16 cellular contexts compared by ENCODE assay signal in the genomic region with DNA sequence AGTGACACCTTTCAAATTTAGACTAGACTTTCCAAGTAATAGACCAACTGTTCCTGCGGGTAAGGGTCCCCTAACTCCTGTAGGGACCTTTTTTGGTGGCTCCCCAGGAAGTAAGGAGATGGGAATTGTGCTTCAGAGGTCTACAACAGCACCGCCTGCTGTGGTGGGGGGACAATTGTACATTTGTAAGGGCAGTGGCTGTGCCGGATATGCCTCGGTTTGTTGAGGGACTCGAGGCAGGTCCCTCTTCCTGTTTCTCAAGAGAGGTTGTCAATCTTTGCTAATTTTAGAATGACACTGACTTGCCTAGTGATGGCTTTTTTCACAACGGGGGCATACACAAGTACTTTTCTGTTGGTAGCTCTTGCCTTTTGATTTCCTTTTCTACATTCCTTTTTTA. TPM values are rescaled to one million over a fixed set of nuclear protein-coding genes. Genes with fewer than 3 reads are reported as not detected.
DNase-seq lines count a peak whose midpoint lies in the region; ATAC-seq and TF ChIP-seq lines count a peak whose summit lies in the region.
"Had no signal": no experiment of that assay in that cellular context is flagged by ENCODE, and none has a peak within 500 bp of the region (broad histone marks: within the 10 kb centered on the region; RNA-seq: fewer than 3 reads in every experiment).

No MANE protein-coding gene starts in this region.

- no peaks in the 10 kb centered on the region for H3K36me3 Mint-ChIP-seq in activated T-cell treated with anti-CD3 and anti-CD28 coated beads, Interleukin-2, amount 50 U/mL, for 24 hours (ENCODE audit: low read depth)
- no peaks in the 10 kb centered on the region for H3K36me3 Mint-ChIP-seq in activated B cell treated with CpG ODN at 0.5 μM for 24 hours (ENCODE audit: low read depth)

- H3K27me3 Mint-ChIP-seq in activated T-cell treated with anti-CD3 and anti-CD28 coated beads, Interleukin-2, amount 50 U/mL, for 24 hours = peaks cover 16% of the 10 kb centered on the region
- H3K27me3 Mint-ChIP-seq in activated B cell treated with CpG ODN at 0.5 μM for 24 hours = peaks cover 4% of the 10 kb centered on the region

- ATAC-seq in activated B cell treated with CpG ODN at 0.5 μM for 24 hours (ENCODE audit: low read depth) (peak; percentile 58), HG03095 (IDR thresholded peaks at IDR 0.05; ENCODE audit: unreplicated experiment) (no peak), GM21723 (IDR thresholded peaks at IDR 0.05; ENCODE audit: unreplicated experiment) (no peak)
- no peak for ATAC-seq in stimulated activated naive CD8-positive, alpha-beta T cell treated with anti-CD3 and anti-CD28 coated beads, Interleukin-15, Interleukin-2, amounts not matched to agents 100 U/mL and 50 U/mL, for 24 hours
- ATAC-seq: A549, left lobe of liver, Panc1 had no signal

- no peaks in the 10 kb centered on the region for H3K9me3 Mint-ChIP-seq in activated T-cell treated with anti-CD3 and anti-CD28 coated beads, Interleukin-2, amount 50 U/mL, for 24 hours
- no peaks in the 10 kb centered on the region for H3K9me3 Mint-ChIP-seq in activated B cell treated with CpG ODN at 0.5 μM for 24 hours

- in situ Hi-C loops in KBM-7 (cut with MboI; ENCODE audit: low pct_unique_long_range_greater_than_20kb, low sequenced_read_pairs) = no loop called here

- H3K4me3 Mint-ChIP-seq in activated T-cell treated with anti-CD3 and anti-CD28 coated beads, Interleukin-2, amount 50 U/mL, for 24 hours = no peak overlapping the region
- H3K4me3 Mint-ChIP-seq in activated B cell treated with CpG ODN at 0.5 μM for 24 hours = peak overlapping the region; percentile 66
- H3K4me3 Mint-ChIP-seq: endodermal cell had no signal

- peak; percentile 37 for DNase-seq in activated T-cell treated with anti-CD3 and anti-CD28 coated beads, Interleukin-2, amount 50 U/mL, for 24 hours
- DNase-seq in activated T-cell treated with anti-CD3 and anti-CD28 coated beads, Interleukin-2, amount 50 U/mL, for 1 hour = no peak
- DNase-seq in KBM-7 (peak; percentile 91), activated B cell treated with CpG ODN at 0.5 μM for 24 hours (no peak), NCI-H524 (lab: John Stamatoyannopoulos, UW) (no peak)
- peak; percentile 15 for DNase-seq in stimulated activated naive CD8-positive, alpha-beta T cell treated with anti-CD3 and anti-CD28 coated beads, Interleukin-15, Interleukin-2, amounts not matched to agents 100 U/mL and 50 U/mL, for 24 hours
- DNase-seq: activated T-cell treated with anti-CD3 and anti-CD28 coated beads, Interleukin-2, amount 50 U/mL, for 48 hours; DMS79; endodermal cell; NCI-H2107; stimulated activated CD4-positive, alpha-beta T cell treated with anti-CD3 and anti-CD28 coated beads, Interleukin-12 subunit alpha, Interleukin-12 subunit beta, amount 100 ng/mL, for 4 hours had no signal

- POLR2A ChIA-PET in activated B cell treated with CpG ODN at 0.5 μM for 24 hours (lab: Charles Lee) = interaction anchor here (1.1 kb wide), 1 partner anchor 16 kb away, joined by 5 read pairs; a partner anchor contains a TSS

- peaks cover 17% of the 10 kb centered on the region for H3K4me1 Mint-ChIP-seq in activated T-cell treated with anti-CD3 and anti-CD28 coated beads, Interleukin-2, amount 50 U/mL, for 24 hours (ENCODE audit: low read depth)
- peaks cover 18% of the 10 kb centered on the region for H3K4me1 Mint-ChIP-seq in activated B cell treated with CpG ODN at 0.5 μM for 24 hours

- TF ChIP-seq CTCF in activated B cell treated with CpG ODN at 0.5 μM for 24 hours (IDR thresholded peaks at IDR 0.05) = no peak

- intact Hi-C loops in activated B cell treated with CpG ODN at 0.5 μM for 24 hours (cut with micrococcal nuclease) = loop anchor here (1.0 to 2.0 kb wide), 2 partner anchors 16 kb away; a partner anchor contains a TSS

- peak overlapping the region; percentile 31 for H3K27ac Mint-ChIP-seq in activated T-cell treated with anti-CD3 and anti-CD28 coated beads, Interleukin-2, amount 50 U/mL, for 24 hours
- peak overlapping the region; percentile 54 for H3K27ac Mint-ChIP-seq in activated B cell treated with CpG ODN at 0.5 μM for 24 hours
- H3K27ac Mint-ChIP-seq: endodermal cell had no signal

- CTCF ChIA-PET in activated B cell treated with CpG ODN at 0.5 μM for 24 hours (lab: Charles Lee) = no interaction called here

RNA-seq across cellular contexts. Expression of a gene that starts 15.5 kb away (rescaled TPM):
- total RNA-seq in activated B cell treated with CpG ODN at 0.5 μM for 24 hours = 26.2 and 28.4 TPM in 2 replicates

RNA-seq across cellular contexts. Expression of a gene that starts 15.9 kb away (rescaled TPM):
- 18.5 and 21.1 TPM in 2 replicates for total RNA-seq in activated B cell treated with CpG ODN at 0.5 μM for 24 hours

Comparison
In these comparisons a context has a peak if more than half of its experiments do, and no peak if none do; other contexts are left out.
1. DNase-seq: peak in activated T-cell treated with anti-CD3 and anti-CD28 coated beads, Interleukin-2, amount 50 U/mL, for 24 hours (single experiment), KBM-7 (single experiment) and stimulated activated naive CD8-positive, alpha-beta T cell treated with anti-CD3 and anti-CD28 coated beads, Interleukin-15, Interleukin-2, amounts not matched to agents 100 U/mL and 50 U/mL, for 24 hours (single experiment); none in activated T-cell treated with anti-CD3 and anti-CD28 coated beads, Interleukin-2, amount 50 U/mL, for 1 hour (single experiment), activated B cell treated with CpG ODN at 0.5 μM for 24 hours (single experiment) and NCI-H524 (0 of 2).